16 cellular contexts compared by ENCODE assay signal in the genomic region with DNA sequence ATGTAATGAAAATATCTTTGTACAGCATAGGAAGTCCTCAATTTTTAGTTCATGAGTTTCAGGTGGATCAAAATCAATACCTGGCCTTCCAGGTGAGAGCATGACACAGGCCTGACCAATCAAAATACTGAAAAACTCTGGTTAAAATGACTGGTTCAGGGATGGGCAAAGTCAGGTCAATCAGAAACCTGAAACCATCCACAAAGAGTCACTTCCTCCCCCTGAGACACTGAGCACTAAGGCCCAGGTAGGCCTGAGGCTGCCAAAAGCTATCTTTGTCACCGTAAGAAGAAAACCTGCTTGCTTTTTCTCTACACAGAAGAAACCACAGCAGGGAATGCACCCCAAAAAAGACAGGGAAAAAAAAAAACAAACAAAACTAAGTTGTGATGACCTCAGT.
A peak's percentile ranks its signal among the peaks of the same experiment; 100 is the strongest.
DNase-seq lines count a peak whose midpoint lies in the region; ATAC-seq and TF ChIP-seq lines count a peak whose summit lies in the region.
"Had no signal": no experiment of that assay in that cellular context is flagged by ENCODE, and none has a peak within 500 bp of the region (broad histone marks: within the 10 kb centered on the region; RNA-seq: fewer than 3 reads in every experiment).

No MANE protein-coding gene starts in this region.

- peaks cover 4% of the 10 kb centered on the region; the same call in 1 of the 2 replicates for H3K9me3 Mint-ChIP-seq in WTC11

- DNase-seq in NCI-H2171 treated with DMSO at 0.1 percent for 48 hours (lab: John Stamatoyannopoulos, UW) (peak; percentile 52), NCI-H2171 (lab: John Stamatoyannopoulos, UW) (no peak), WTC11 (ENCODE audit: low spot score) (no peak), iPS-NIHi7 (ENCODE audit: extremely low spot score) (peak; percentile 18), inferior parietal cortex (ENCODE audit: extremely low spot score) (no peak), AG20443 (ENCODE audit: low spot score) (no peak), NCI-H2107 treated with DMSO at 0.1 percent for 48 hours (lab: John Stamatoyannopoulos, UW; ENCODE audit: unreplicated experiment) (no peak)
- no peak for DNase-seq in activated CD4-positive, alpha-beta T cell treated with anti-CD3 and anti-CD28 coated beads, Interleukin-2, amount 50 U/mL, for 48 hours
- DNase-seq: CD4-positive, alpha-beta memory T cell; DMS153; DMS79; GDM1; GOT3; H9 had no signal

- no peak for TF ChIP-seq CTCF in WTC11 (IDR thresholded peaks at IDR 0.05)

- peak; percentile 74 for ATAC-seq in WTC11
- ATAC-seq: A549 had no signal

- H3K4me1 Mint-ChIP-seq in WTC11 = peaks cover 6% of the 10 kb centered on the region
- H3K4me1 Mint-ChIP-seq: CD14-positive monocyte; CD4-positive, alpha-beta memory T cell; H9 had no signal

- no peaks in the 10 kb centered on the region for H3K27me3 Mint-ChIP-seq in WTC11 (ENCODE audit: low read depth)
- H3K27me3 Mint-ChIP-seq: CD4-positive, alpha-beta memory T cell had no signal

- H3K4me3 Mint-ChIP-seq in WTC11 = no peak overlapping the region
- H3K4me3 Mint-ChIP-seq: CD14-positive monocyte; CD4-positive, alpha-beta memory T cell; H9 had no signal

- no peak overlapping the region for H3K27ac Mint-ChIP-seq in WTC11
- H3K27ac Mint-ChIP-seq: CD14-positive monocyte; CD4-positive, alpha-beta memory T cell; H9 had no signal

- CTCF ChIA-PET in WTC11 (lab: Charles Lee) = no interaction called here

- H3K36me3 Mint-ChIP-seq in WTC11 = no peaks in the 10 kb centered on the region
- H3K36me3 Mint-ChIP-seq: CD14-positive monocyte; CD4-positive, alpha-beta memory T cell had no signal

- POLR2A ChIA-PET in WTC11 (lab: Charles Lee) = no interaction called here

TF ChIP-seq in WTC11, 78 proteins besides CTCF, POLR2A, EP300 and RAD21:
- TF ChIP-seq ZNF423 (CRISPR knock-in tag; IDR thresholded peaks at IDR 0.05) (no peak), ZNF425 (CRISPR knock-in tag; conservative IDR thresholded peaks at IDR 0.05) (no peak), ZNF121 (CRISPR knock-in tag; IDR thresholded peaks at IDR 0.05) (no peak), MLX (CRISPR knock-in tag; IDR thresholded peaks at IDR 0.05) (no peak), TCF7 (CRISPR knock-in tag; IDR thresholded peaks at IDR 0.05; ENCODE audit: low read depth) (no peak)
- TF ChIP-seq, protein P1, sequence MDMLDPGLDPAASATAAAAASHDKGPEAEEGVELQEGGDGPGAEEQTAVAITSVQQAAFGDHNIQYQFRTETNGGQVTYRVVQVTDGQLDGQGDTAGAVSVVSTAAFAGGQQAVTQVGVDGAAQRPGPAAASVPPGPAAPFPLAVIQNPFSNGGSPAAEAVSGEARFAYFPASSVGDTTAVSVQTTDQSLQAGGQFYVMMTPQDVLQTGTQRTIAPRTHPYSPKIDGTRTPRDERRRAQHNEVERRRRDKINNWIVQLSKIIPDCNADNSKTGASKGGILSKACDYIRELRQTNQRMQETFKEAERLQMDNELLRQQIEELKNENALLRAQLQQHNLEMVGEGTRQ (CRISPR knock-in tag; IDR thresholded peaks at IDR 0.05) = no peak
- TF ChIP-seq, protein P2, sequence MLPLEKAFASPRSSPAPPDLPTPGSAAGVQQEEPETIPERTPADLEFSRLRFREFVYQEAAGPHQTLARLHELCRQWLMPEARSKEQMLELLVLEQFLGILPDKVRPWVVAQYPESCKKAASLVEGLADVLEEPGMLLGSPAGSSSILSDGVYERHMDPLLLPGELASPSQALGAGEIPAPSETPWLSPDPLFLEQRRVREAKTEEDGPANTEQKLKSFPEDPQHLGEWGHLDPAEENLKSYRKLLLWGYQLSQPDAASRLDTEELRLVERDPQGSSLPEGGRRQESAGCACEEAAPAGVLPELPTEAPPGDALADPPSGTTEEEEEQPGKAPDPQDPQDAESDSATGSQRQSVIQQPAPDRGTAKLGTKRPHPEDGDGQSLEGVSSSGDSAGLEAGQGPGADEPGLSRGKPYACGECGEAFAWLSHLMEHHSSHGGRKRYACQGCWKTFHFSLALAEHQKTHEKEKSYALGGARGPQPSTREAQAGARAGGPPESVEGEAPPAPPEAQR (CRISPR knock-in tag; IDR thresholded peaks at IDR 0.05) = no peak

Comparison
In these comparisons a context has a peak if more than half of its experiments do, and no peak if none do; other contexts are left out.
1. DNase-seq: peak in NCI-H2171 treated with DMSO at 0.1 percent for 48 hours (single experiment) and iPS-NIHi7 (single experiment); none in NCI-H2171 (single experiment), WTC11 (single experiment), inferior parietal cortex (single experiment), activated CD4-positive, alpha-beta T cell treated with anti-CD3 and anti-CD28 coated beads, Interleukin-2, amount 50 U/mL, for 48 hours (0 of 2), AG20443 (single experiment) and NCI-H2107 treated with DMSO at 0.1 percent for 48 hours (single experiment).